1 cellular context compared by ENCODE assay signal in the genomic region with DNA sequence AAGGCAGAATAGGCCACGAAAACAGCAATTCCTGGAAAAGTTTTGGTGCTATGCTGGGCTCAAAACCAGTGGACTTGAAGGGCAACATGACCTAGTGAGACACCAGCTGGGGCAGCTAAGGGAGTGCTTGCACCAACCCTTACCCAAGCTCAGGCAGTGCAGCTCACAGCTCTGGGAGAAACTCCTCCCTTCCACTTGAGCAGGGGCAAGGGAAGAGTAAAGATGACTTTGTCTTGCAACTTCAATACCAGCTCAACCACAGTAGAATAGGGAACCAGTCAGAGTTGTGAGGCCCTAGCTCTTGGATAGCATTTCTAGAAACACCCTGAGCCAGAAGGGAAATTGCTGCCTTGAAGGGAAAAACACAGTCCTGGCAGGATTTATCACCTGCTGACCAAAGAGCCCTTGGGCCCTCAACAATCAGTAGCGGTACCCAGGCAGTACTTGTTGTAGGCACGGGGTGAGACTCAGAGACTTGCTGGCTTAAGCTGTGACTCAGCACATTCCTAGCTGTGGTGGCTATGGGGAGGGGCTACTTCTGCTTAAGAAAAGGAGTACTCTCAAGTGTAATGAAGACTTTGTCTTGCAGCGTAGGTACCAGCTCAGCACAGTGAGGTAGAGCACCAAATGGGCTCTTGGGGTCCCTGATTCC.
TF ChIP-seq lines count a peak whose summit lies in the region.

No MANE protein-coding gene starts in this region.

TF ChIP-seq in A549, 52 proteins besides CTCF, POLR2A, EP300 and RAD21 (continued from another document):
- TF ChIP-seq, protein P1, sequence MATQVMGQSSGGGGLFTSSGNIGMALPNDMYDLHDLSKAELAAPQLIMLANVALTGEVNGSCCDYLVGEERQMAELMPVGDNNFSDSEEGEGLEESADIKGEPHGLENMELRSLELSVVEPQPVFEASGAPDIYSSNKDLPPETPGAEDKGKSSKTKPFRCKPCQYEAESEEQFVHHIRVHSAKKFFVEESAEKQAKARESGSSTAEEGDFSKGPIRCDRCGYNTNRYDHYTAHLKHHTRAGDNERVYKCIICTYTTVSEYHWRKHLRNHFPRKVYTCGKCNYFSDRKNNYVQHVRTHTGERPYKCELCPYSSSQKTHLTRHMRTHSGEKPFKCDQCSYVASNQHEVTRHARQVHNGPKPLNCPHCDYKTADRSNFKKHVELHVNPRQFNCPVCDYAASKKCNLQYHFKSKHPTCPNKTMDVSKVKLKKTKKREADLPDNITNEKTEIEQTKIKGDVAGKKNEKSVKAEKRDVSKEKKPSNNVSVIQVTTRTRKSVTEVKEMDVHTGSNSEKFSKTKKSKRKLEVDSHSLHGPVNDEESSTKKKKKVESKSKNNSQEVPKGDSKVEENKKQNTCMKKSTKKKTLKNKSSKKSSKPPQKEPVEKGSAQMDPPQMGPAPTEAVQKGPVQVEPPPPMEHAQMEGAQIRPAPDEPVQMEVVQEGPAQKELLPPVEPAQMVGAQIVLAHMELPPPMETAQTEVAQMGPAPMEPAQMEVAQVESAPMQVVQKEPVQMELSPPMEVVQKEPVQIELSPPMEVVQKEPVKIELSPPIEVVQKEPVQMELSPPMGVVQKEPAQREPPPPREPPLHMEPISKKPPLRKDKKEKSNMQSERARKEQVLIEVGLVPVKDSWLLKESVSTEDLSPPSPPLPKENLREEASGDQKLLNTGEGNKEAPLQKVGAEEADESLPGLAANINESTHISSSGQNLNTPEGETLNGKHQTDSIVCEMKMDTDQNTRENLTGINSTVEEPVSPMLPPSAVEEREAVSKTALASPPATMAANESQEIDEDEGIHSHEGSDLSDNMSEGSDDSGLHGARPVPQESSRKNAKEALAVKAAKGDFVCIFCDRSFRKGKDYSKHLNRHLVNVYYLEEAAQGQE (IDR thresholded peaks at IDR 0.05) = no peak
- TF ChIP-seq MAFK (IDR thresholded peaks at IDR 0.05; ENCODE audit: partially characterized antibody) = peak; percentile 98
- no peak for TF ChIP-seq RNF2 (IDR thresholded peaks at IDR 0.05; ENCODE audit: borderline replicate concordance, low read depth)
- TF ChIP-seq FOXS1 (CRISPR knock-in tag; IDR thresholded peaks at IDR 0.05) = no peak
- TF ChIP-seq, protein P2, sequence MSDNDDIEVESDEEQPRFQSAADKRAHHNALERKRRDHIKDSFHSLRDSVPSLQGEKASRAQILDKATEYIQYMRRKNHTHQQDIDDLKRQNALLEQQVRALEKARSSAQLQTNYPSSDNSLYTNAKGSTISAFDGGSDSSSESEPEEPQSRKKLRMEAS (IDR thresholded peaks at IDR 0.05) = peak; percentile 64
- TF ChIP-seq KDM1A (IDR thresholded peaks at IDR 0.05; ENCODE audit: low read depth) = no peak
- no peak for TF ChIP-seq HDAC2 (IDR thresholded peaks at IDR 0.05)
- TF ChIP-seq CHD2 (IDR thresholded peaks at IDR 0.05; ENCODE audit: low read length, partially characterized antibody) = no peak
- no peak for TF ChIP-seq NPAS2 (CRISPR knock-in tag; IDR thresholded peaks at IDR 0.05; ENCODE audit: borderline replicate concordance)
